ENCODE assay signal across 9 cellular contexts in genomic region chr6:15365273-15365687, GRCh38.
DNase-seq lines count a peak whose midpoint lies in the region; ATAC-seq, FAIRE-seq and TF ChIP-seq lines count a peak whose summit lies in the region.
"Had no signal": no experiment of that assay in that cellular context is flagged by ENCODE, and none has a peak within 500 bp of the region (broad histone marks: within the 10 kb centered on the region; RNA-seq: fewer than 3 reads in every experiment).

No MANE protein-coding gene starts in this region.

- no peak for TF ChIP-seq RAD21 in H1 (IDR thresholded peaks at IDR 0.05 in 1 of 2, conservative IDR thresholded peaks at IDR 0.05 in 1 of 2; ENCODE audit: low read depth in 2 of 2, low read length in 2 of 2)

- no peak for FAIRE-seq in H1 (lab: Jason Lieb, UNC)

- no peaks in the 10 kb centered on the region for H3K27me3 ChIP-seq in H1 (replicated peaks in 1 of 4; ENCODE audit: control insufficient read depth in 3 of 4, extremely low read depth in 1 of 4, insufficient read depth in 3 of 4, low read length in 3 of 4)
- no peaks in the 10 kb centered on the region for H3K27me3 ChIP-seq in mesenchymal stem cell (ENCODE audit: control insufficient read depth in 1 of 2, insufficient read depth in 1 of 2, low read length in 2 of 2)

- H2AK5ac ChIP-seq in H1 (ENCODE audit: low read depth, low read length) (no peak overlapping the region), mesenchymal stem cell (ENCODE audit: low read length, severe bottlenecking) (no peak overlapping the region)

- peaks cover 0 to 6% (median under 1%) of the 10 kb centered on the region in 4 experiments; a peak in 3 of 8 replicates for H3K36me3 ChIP-seq in H1 (ENCODE audit: control insufficient read depth in 2 of 4, insufficient read depth in 4 of 4, low read length in 3 of 4)
- no peaks in the 10 kb centered on the region for H3K36me3 ChIP-seq in mesenchymal stem cell (ENCODE audit: control insufficient read depth in 1 of 2, insufficient read depth in 2 of 2, low read depth in 1 of 2, low read length in 2 of 2)

- H3K23ac ChIP-seq in H1 (ENCODE audit: insufficient read length), result no peak overlapping the region
- H3K23ac ChIP-seq in mesenchymal stem cell (ENCODE audit: low read length in 2 of 2), result no peak overlapping the region

- H3K9me3 ChIP-seq in H1 (ENCODE audit: insufficient read depth in 2 of 2, low read depth in 1 of 2, low read length in 1 of 2), result no peaks in the 10 kb centered on the region
- H3K9me3 ChIP-seq in mesenchymal stem cell (ENCODE audit: control insufficient read depth, low read length), result no peaks in the 10 kb centered on the region

- no peak for TF ChIP-seq POLR2A in H1 (IDR thresholded peaks at IDR 0.05; ENCODE audit: control extremely low read depth in 1 of 2, low read depth in 2 of 2, low read length in 2 of 2)

- H4K8ac ChIP-seq in H1 (ENCODE audit: extremely low read depth, insufficient read depth, low read length), result no peak overlapping the region
- H4K8ac ChIP-seq in mesenchymal stem cell (ENCODE audit: low read length), result peak overlapping the region; percentile 76

- peak overlapping the region in 1 of 2 experiments; percentile 2; a peak in 1 of 4 replicates for H3K4me2 ChIP-seq in H1 (ENCODE audit: insufficient read depth in 1 of 2, low read depth in 2 of 2, low read length in 2 of 2)
- peak overlapping the region; percentile 58 for H3K4me2 ChIP-seq in mesenchymal stem cell (ENCODE audit: low read length, poor library complexity, severe bottlenecking)

- no peak overlapping the region for H3K4ac ChIP-seq in H1 (replicated peaks; ENCODE audit: insufficient read length, low read depth, low read length)
- H3K4ac ChIP-seq in mesenchymal stem cell (ENCODE audit: low read depth in 1 of 2, low read length in 2 of 2), result no peak overlapping the region

- peaks cover 23% of the 10 kb centered on the region for H3K79me1 ChIP-seq in H1 (ENCODE audit: low read depth, low read length)
- peaks cover 37% of the 10 kb centered on the region for H3K79me1 ChIP-seq in mesenchymal stem cell (replicated peaks; ENCODE audit: low read length, poor library complexity, severe bottlenecking)

- no peak overlapping the region for H4K5ac ChIP-seq in H1 (ENCODE audit: insufficient read length, low read depth, low read length)

- H2BK15ac ChIP-seq in H1 (ENCODE audit: low read length), result no peak overlapping the region
- H2BK15ac ChIP-seq in mesenchymal stem cell (ENCODE audit: low read depth, poor library complexity, severe bottlenecking), result no peak overlapping the region

- H3K9ac ChIP-seq in H1 (replicated peaks in 1 of 4; ENCODE audit: extremely low read depth in 1 of 4, low read depth in 3 of 4, low read length in 3 of 4), result no peak overlapping the region
- H3K9ac ChIP-seq in mesenchymal stem cell (ENCODE audit: low read length), result peak overlapping the region; percentile 62

- H3K18ac ChIP-seq in H1 (ENCODE audit: extremely low read depth, low read length), result no peak overlapping the region
- no peak overlapping the region for H3K18ac ChIP-seq in mesenchymal stem cell (ENCODE audit: low read depth in 1 of 2, low read length in 2 of 2)

- TF ChIP-seq CTCF in GM20000 (IDR thresholded peaks at IDR 0.05; ENCODE audit: extremely low read depth, missing control alignments) (no peak), H1 (IDR thresholded peaks at IDR 0.05; ENCODE audit: control extremely low read depth in 1 of 3, insufficient read depth in 1 of 3, low read depth in 1 of 3, low read length in 3 of 3) (no peak)

- no peak overlapping the region for H4K91ac ChIP-seq in H1 (replicated peaks; ENCODE audit: insufficient read length, low read length)
- no peak overlapping the region for H4K91ac ChIP-seq in mesenchymal stem cell (ENCODE audit: low read length)

- H4K20me1 ChIP-seq in H1 (replicated peaks in 1 of 2; ENCODE audit: control insufficient read depth in 1 of 2, insufficient read depth in 2 of 2, low read length in 2 of 2), result peaks cover 74 to 75% of the 10 kb centered on the region in 2 experiments

- no peak for TF ChIP-seq EP300 in H1 (IDR thresholded peaks at IDR 0.05; ENCODE audit: borderline replicate concordance in 1 of 2, low read depth in 2 of 2, low read length in 2 of 2)

- H2BK5ac ChIP-seq in H1 (ENCODE audit: low read depth, low read length) (no peak overlapping the region), mesenchymal stem cell (ENCODE audit: low read depth, low read length, poor library complexity, severe bottlenecking) (no peak overlapping the region)

- no peak overlapping the region for H2BK12ac ChIP-seq in H1 (ENCODE audit: low read depth, low read length)
- H2BK12ac ChIP-seq in mesenchymal stem cell (ENCODE audit: low read length in 2 of 2), result no peak overlapping the region

- ATAC-seq in stimulated activated naive CD8-positive, alpha-beta T cell treated with anti-CD3 and anti-CD28 coated beads, Interleukin-15, Interleukin-2, amounts not matched to agents 100 U/mL and 50 U/mL, for 24 hours, result peak; percentile 64
- ATAC-seq in HG02884 (IDR thresholded peaks at IDR 0.05; ENCODE audit: unreplicated experiment), result no peak
- ATAC-seq: Panc1 had no signal

- 48% methylated on average over 13 of the region's 13 CpGs; no CpG with 5 or more reads in 1 of the 2 experiments for WGBS in H1 (ENCODE audit: extremely low coverage in 1 of 2, insufficient coverage in 1 of 2, insufficient read length in 1 of 2, insufficient replicate concordance in 2 of 2, low coverage in 1 of 2, low lambda C conversion rate in 2 of 2, missing lambda C conversion rate in 1 of 2), 2 experiments
- 36% methylated on average over 11 of the region's 13 CpGs for WGBS in mesenchymal stem cell

- H3K14ac ChIP-seq in H1 (ENCODE audit: insufficient read length), result no peak overlapping the region
- no peak overlapping the region for H3K14ac ChIP-seq in mesenchymal stem cell (ENCODE audit: low read length in 2 of 2)

- no peak overlapping the region for H3K56ac ChIP-seq in H1 (replicated peaks; ENCODE audit: insufficient read length, low read depth, low read length)

- POLR2A ChIA-PET in H1 (lab: Charles Lee; ENCODE audit: partially characterized antibody), result interaction anchor here (1.3 kb wide), 1 partner anchor 10 kb away, joined by 4 read pairs; no protein-coding TSS in a partner anchor

- CTCF ChIA-PET in H1 (lab: Charles Lee; ENCODE audit: partially characterized antibody), result no interaction called here

- no peak overlapping the region for H2BK20ac ChIP-seq in H1 (ENCODE audit: low read length)

- H3K4me1 ChIP-seq in H1 (replicated peaks in 1 of 4; ENCODE audit: control insufficient read depth in 3 of 4, insufficient read depth in 4 of 4, low read length in 3 of 4), result peaks cover 23 to 54% (median 40%) of the 10 kb centered on the region in 4 experiments
- H3K4me1 ChIP-seq in mesenchymal stem cell (ENCODE audit: control insufficient read depth, insufficient read depth, low read depth, low read length), result peaks cover 8% of the 10 kb centered on the region

- H3K4me3 ChIP-seq in H1 (ENCODE audit: extremely low read depth in 1 of 4, insufficient read depth in 2 of 4, low read depth in 3 of 4, low read length in 4 of 4) (no peak overlapping the region), mesenchymal stem cell (ENCODE audit: insufficient read depth in 1 of 2, low read depth in 1 of 2, low read length in 2 of 2) (peak overlapping the region in 1 of 2 experiments; percentile 48)

- H2BK120ac ChIP-seq in H1 (replicated peaks; ENCODE audit: low read depth, low read length) (no peak overlapping the region), mesenchymal stem cell (ENCODE audit: low read depth, low read length) (no peak overlapping the region)

- DNase-seq in GM20000 (ENCODE audit: low spot score) (peak; percentile 25), NCI-H2196 (lab: John Stamatoyannopoulos, UW; ENCODE audit: unreplicated experiment) (peak; percentile 83), H1 (ENCODE audit: low read depth in 1 of 2, low spot score in 2 of 2) (no peak), mesenchymal stem cell (peak; percentile 87), RKO (ENCODE audit: low spot score) (no peak)
- peak; percentile 17 to 26 for DNase-seq in activated CD4-positive, alpha-beta T cell treated with anti-CD3 and anti-CD28 coated beads for 4 hours
- peak; percentile 57 for DNase-seq in stimulated activated naive CD8-positive, alpha-beta T cell treated with anti-CD3 and anti-CD28 coated beads, Interleukin-15, Interleukin-2, amounts not matched to agents 100 U/mL and 50 U/mL, for 24 hours

- no peaks in the 10 kb centered on the region for H3K23me2 ChIP-seq in H1 (ENCODE audit: low read depth, low read length)

- no peak overlapping the region for H2AFZ ChIP-seq in H1 (ENCODE audit: low read length)
- H2AFZ ChIP-seq in mesenchymal stem cell (ENCODE audit: low read depth, low read length), result no peak overlapping the region

- H3K79me2 ChIP-seq in H1 (ENCODE audit: control insufficient read depth in 1 of 2, insufficient read depth in 2 of 2, low read length in 2 of 2), result peaks cover 91 to 100% of the 10 kb centered on the region in 2 experiments

- no peak overlapping the region for H3K27ac ChIP-seq in H1 (ENCODE audit: low read depth, low read length)
- H3K27ac ChIP-seq in mesenchymal stem cell (ENCODE audit: low read length, poor library complexity, severe bottlenecking), result no peak overlapping the region

TF ChIP-seq in H1, 55 proteins besides CTCF, POLR2A, EP300 and RAD21 (continues in another document):
- TF ChIP-seq TAF7 (optimal IDR thresholded peaks at IDR 0.05; ENCODE audit: borderline replicate concordance, low read depth, low read length) (no peak), MAX (IDR thresholded peaks at IDR 0.05) (peak; percentile 47), HDAC6 (IDR thresholded peaks at IDR 0.05; ENCODE audit: low read depth, low read length) (no peak), FOSL1 (IDR thresholded peaks at IDR 0.05; ENCODE audit: insufficient read depth, low read depth, low read length) (no peak), YY1 (IDR thresholded peaks at IDR 0.05; ENCODE audit: low read depth, low read length) (no peak), CBX5 (IDR thresholded peaks at IDR 0.05; ENCODE audit: low read depth, low read length) (no peak), TEAD4 (IDR thresholded peaks at IDR 0.05; ENCODE audit: low read depth, low read length) (no peak), SAP30 (IDR thresholded peaks at IDR 0.05; ENCODE audit: insufficient read depth, insufficient replicate concordance, low read length) (peak; percentile 52), CEBPB (IDR thresholded peaks at IDR 0.05; ENCODE audit: low read depth, low read length) (peak; percentile 68; the same call in 1 of the 2 replicates), CBX8 (IDR thresholded peaks at IDR 0.05; ENCODE audit: borderline replicate concordance, low read depth, low read length) (no peak), CTBP2 (IDR thresholded peaks at IDR 0.05; ENCODE audit: borderline replicate concordance, insufficient read depth, insufficient read length, low read length) (no peak), SUZ12 (IDR thresholded peaks at IDR 0.05; ENCODE audit: low read length) (no peak), MAFK (IDR thresholded peaks at IDR 0.05; ENCODE audit: low read depth, low read length) (0 out of 2 replicates have a peak, but pooled peaks have one; percentile 62)

Comparison
In these comparisons a context has a peak if more than half of its experiments do, and no peak if none do; other contexts are left out.
1. DNase-seq: peak in GM20000 (single experiment), NCI-H2196 (single experiment), activated CD4-positive, alpha-beta T cell treated with anti-CD3 and anti-CD28 coated beads for 4 hours (2 of 2), mesenchymal stem cell (single experiment) and stimulated activated naive CD8-positive, alpha-beta T cell treated with anti-CD3 and anti-CD28 coated beads, Interleukin-15, Interleukin-2, amounts not matched to agents 100 U/mL and 50 U/mL, for 24 hours (single experiment); none in H1 (0 of 2) and RKO (single experiment).